Comparison of ENCODE assay signal across 1 cellular context in the genomic region with DNA sequence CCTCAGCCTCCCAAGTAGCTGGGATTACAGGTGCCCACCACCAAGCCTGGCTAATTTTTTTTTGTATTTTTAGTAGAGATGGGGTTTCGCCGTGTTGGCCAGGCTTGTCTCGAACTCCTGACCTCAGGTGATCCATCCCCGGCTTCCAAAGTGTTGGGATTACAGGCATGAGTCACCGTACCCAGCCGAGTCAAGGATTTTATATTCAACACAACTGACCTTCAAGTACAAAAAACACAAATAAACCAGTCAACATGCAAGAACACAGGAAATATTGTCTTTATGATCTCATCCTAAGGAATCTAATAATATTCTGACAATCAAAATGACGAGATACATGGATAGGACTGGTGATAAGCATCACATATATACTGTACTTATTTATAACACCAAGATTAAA.
A peak's percentile ranks its signal among the peaks of the same experiment; 100 is the strongest.
TF ChIP-seq lines count a peak whose summit lies in the region.

No MANE protein-coding gene starts in this region.

TF ChIP-seq in HepG2, 621 proteins besides CTCF, POLR2A, EP300 and RAD21:
- TF ChIP-seq, protein P1, sequence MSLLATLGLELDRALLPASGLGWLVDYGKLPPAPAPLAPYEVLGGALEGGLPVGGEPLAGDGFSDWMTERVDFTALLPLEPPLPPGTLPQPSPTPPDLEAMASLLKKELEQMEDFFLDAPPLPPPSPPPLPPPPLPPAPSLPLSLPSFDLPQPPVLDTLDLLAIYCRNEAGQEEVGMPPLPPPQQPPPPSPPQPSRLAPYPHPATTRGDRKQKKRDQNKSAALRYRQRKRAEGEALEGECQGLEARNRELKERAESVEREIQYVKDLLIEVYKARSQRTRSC (CRISPR knock-in tag; IDR thresholded peaks at IDR 0.05; ENCODE audit: low read depth) = no peak
- TF ChIP-seq ZNF652 (CRISPR knock-in tag; IDR thresholded peaks at IDR 0.05; ENCODE audit: borderline replicate concordance, low read depth) = 0 out of 2 replicates have a peak, but pooled peaks have one; percentile 24
